In the genomic region with DNA sequence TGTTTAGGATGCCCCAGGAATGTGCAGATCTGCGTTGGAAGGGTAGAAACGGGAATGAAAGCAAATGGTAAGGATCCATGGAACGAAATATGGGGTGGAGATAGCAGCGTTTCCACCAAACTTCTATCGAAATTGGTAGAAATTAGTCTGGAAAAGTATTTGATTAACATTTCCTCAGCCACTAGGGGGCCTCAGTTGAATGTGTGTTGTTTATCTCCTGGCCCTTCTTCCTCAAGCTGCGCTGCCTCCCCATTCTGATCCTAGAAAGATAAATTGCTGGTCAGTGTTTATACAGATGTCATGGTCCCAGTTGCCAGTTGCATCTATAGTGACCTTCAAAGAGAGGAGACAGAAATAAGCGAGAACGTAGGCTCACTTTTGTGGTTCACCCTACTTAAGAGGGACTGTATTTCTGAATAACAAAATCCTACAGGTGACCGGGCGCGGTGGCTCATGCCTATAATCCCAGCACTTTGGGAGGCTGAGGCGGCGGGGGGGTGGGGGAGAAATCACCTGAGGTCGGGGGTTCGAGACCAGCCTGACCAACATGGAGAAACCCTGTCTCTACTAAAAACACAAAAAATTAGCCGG, we compare ENCODE assay signal across 8 cellular contexts.
DNase-seq lines count a peak whose midpoint lies in the region; FAIRE-seq and TF ChIP-seq lines count a peak whose summit lies in the region.

No MANE protein-coding gene starts in this region.

- TF ChIP-seq POLR2A in H54 (IDR thresholded peaks at IDR 0.05; ENCODE audit: low read depth, low read length), result no peak
- TF ChIP-seq POLR2A in lower leg skin (IDR thresholded peaks at IDR 0.05), result no peak

- no peak overlapping the region for H3K4me3 ChIP-seq in choroid plexus epithelial cell (ENCODE audit: low read depth, low read length)
- H3K4me3 ChIP-seq in lower leg skin (ENCODE audit: low read depth, poor library complexity, severe bottlenecking), result no peak overlapping the region

- no peak for FAIRE-seq in H54 (lab: Jason Lieb, UNC)

- 71 to 73% methylated on average over 16 of the region's 16 CpGs for WGBS in lower leg skin, 2 donors

- TF ChIP-seq CTCF in choroid plexus epithelial cell (conservative IDR thresholded peaks at IDR 0.05; ENCODE audit: low read depth, low read length) (peak; percentile 30), lower leg skin (IDR thresholded peaks at IDR 0.05) (no peak)

- DNase-seq in AML-193 (lab: John Stamatoyannopoulos, UW) (peak; percentile 7 to 19), H54 (ENCODE audit: insufficient read length, low spot score) (peak; percentile 3), NCI-H748 (lab: John Stamatoyannopoulos, UW; ENCODE audit: unreplicated experiment) (peak; percentile 85), choroid plexus epithelial cell (ENCODE audit: low read depth) (peak; percentile 5), pons (ENCODE audit: low spot score) (peak; percentile 49), middle frontal gyrus (ENCODE audit: extremely low spot score, low spot score) (no peak), T1000 (lab: John Stamatoyannopoulos, UW) (no peak), lower leg skin (ENCODE audit: low spot score in 2 of 2) (no peak)

- intact Hi-C loops in lower leg skin (cut with DNase I; ENCODE audit: low total_unique reads), result no loop called here

Comparison
In these comparisons a context has a peak if more than half of its experiments do, and no peak if none do; other contexts are left out.
1. DNase-seq: peak in AML-193 (2 of 2), H54 (single experiment), NCI-H748 (single experiment), choroid plexus epithelial cell (single experiment) and pons (single experiment); none in middle frontal gyrus (single experiment), T1000 (single experiment) and lower leg skin (0 of 2).